ENCODE assay signal across 15 cellular contexts in genomic region chr19:579842-580155, GRCh38. TPM values are rescaled to one million over a fixed set of nuclear protein-coding genes. Genes with fewer than 3 reads are reported as not detected.
DNase-seq lines count a peak whose midpoint lies in the region; ATAC-seq, FAIRE-seq and TF ChIP-seq lines count a peak whose summit lies in the region.
"Had no signal": no experiment of that assay in that cellular context is flagged by ENCODE, and none has a peak within 500 bp of the region (broad histone marks: within the 10 kb centered on the region; RNA-seq: fewer than 3 reads in every experiment).

No MANE protein-coding gene starts in this region.

- H3K79me2 ChIP-seq in HepG2 (ENCODE audit: insufficient read depth, low read length): peaks cover 49% of the 10 kb centered on the region

- no peaks in the 10 kb centered on the region for H3K27me3 ChIP-seq in left ventricle myocardium inferior (ENCODE audit: low read depth)
- no peaks in the 10 kb centered on the region for H3K27me3 ChIP-seq in HepG2 (ENCODE audit: control insufficient read depth in 1 of 2, insufficient read depth in 2 of 2, low read length in 2 of 2)
- H3K27me3 ChIP-seq: BLaER1 treated with 17β-estradiol and CSF1 and Interleukin-3, amounts not matched to agents 10 nM and 100 nM had no signal

- no peak overlapping the region for H3K9ac ChIP-seq in HepG2 (ENCODE audit: insufficient read depth, low read depth, low read length)

- H3K9me3 ChIP-seq in left ventricle myocardium inferior (replicated peaks) (no peaks in the 10 kb centered on the region), HepG2 (ENCODE audit: low read length) (no peaks in the 10 kb centered on the region)
- H3K9me3 ChIP-seq: BLaER1 treated with 17β-estradiol and CSF1 and Interleukin-3, amounts not matched to agents 10 nM and 100 nM; HAP-1 had no signal

- H3K4me2 ChIP-seq in HepG2 (ENCODE audit: low read depth, low read length): no peak overlapping the region
- H3K4me2 ChIP-seq: BLaER1 treated with 17β-estradiol and CSF1 and Interleukin-3, amounts not matched to agents 10 nM and 100 nM had no signal

- H4K20me1 ChIP-seq in HepG2 (ENCODE audit: insufficient read depth, low read length): peaks cover 85% of the 10 kb centered on the region

- H3K4me1 ChIP-seq in left ventricle myocardium inferior (peaks cover 97% of the 10 kb centered on the region), HepG2 (ENCODE audit: insufficient read depth, low read length) (peaks cover 16% of the 10 kb centered on the region)

- BruUV-seq in HepG2 (replicated peaks; lab: Mats Ljungman, UMichigan): no TSS peak

- FAIRE-seq in HepG2 (lab: Jason Lieb, UNC): no peak
- FAIRE-seq: GM18507 had no signal

- 80% methylated on average over 1 of the region's 11 CpGs for WGBS in HepG2 (ENCODE audit: low lambda C conversion rate)

- peak overlapping the region; percentile 98 for H3K27ac ChIP-seq in left ventricle myocardium inferior (replicated peaks)
- H3K27ac ChIP-seq in HepG2 (ENCODE audit: extremely low read length, insufficient read depth, low read length): no peak overlapping the region
- H3K27ac ChIP-seq: BLaER1 treated with 17β-estradiol and CSF1 and Interleukin-3, amounts not matched to agents 10 nM and 100 nM had no signal

- intact Hi-C loops in left ventricle myocardium inferior (cut with micrococcal nuclease): no loop called here
- intact Hi-C loops in cardiac septum (cut with DNase I): no loop called here
- intact Hi-C loops in HepG2 (cut with micrococcal nuclease; ENCODE audit: unreplicated experiment): loop anchor here (10.0 kb wide), 1 partner anchor 85 kb away; the partner anchor contains the start of gene RNF126

- no peak for TF ChIP-seq CTCF in left ventricle myocardium inferior (IDR thresholded peaks at IDR 0.05; ENCODE audit: borderline replicate concordance)
- TF ChIP-seq CTCF in HepG2 (CRISPR knock-in tag; IDR thresholded peaks at IDR 0.05): no peak

- ATAC-seq in HepG2 (no peak), GM19351 (IDR thresholded peaks at IDR 0.05; ENCODE audit: unreplicated experiment) (no peak)

- H2AFZ ChIP-seq in HepG2 (ENCODE audit: low read length): no peak overlapping the region

- CTCF ChIA-PET in HepG2 (lab: Yijun Ruan, JAX; ENCODE audit: low intra/inter-chr PET ratio, low total read pairs): no interaction called here

- no peak for TF ChIP-seq RAD21 in HepG2 (CRISPR knock-in tag; IDR thresholded peaks at IDR 0.05)

- in situ Hi-C loops in HepG2 (cut with HindIII; ENCODE audit: extremely low pct_ligation_motif_present, low pct_unique_long_range_greater_than_20kb): loop anchor here (10.0 kb wide), 1 partner anchor 155 kb away; no protein-coding TSS in a partner anchor

- H3K4me3 ChIP-seq in left ventricle myocardium inferior (peak overlapping the region; percentile 100), HepG2 (replicated peaks in 1 of 3; ENCODE audit: insufficient read depth in 1 of 3, low read depth in 2 of 3, low read length in 3 of 3) (no peak overlapping the region)
- H3K4me3 ChIP-seq: BLaER1 treated with 17β-estradiol and CSF1 and Interleukin-3, amounts not matched to agents 10 nM and 100 nM; HAP-1 had no signal

- peak in 1 of 2 experiments; percentile 34; a peak in 1 of 4 replicates for TF ChIP-seq POLR2A in HepG2 (IDR thresholded peaks at IDR 0.05; ENCODE audit: insufficient read depth in 1 of 2, low read depth in 2 of 2, low read length in 2 of 2)

- TF ChIP-seq EP300 in HepG2 (IDR thresholded peaks at IDR 0.05; ENCODE audit: low read depth in 2 of 2, low read length in 2 of 2) (no peak), HepG2 (CRISPR knock-in tag; IDR thresholded peaks at IDR 0.05; ENCODE audit: borderline replicate concordance) (no peak)

- POLR2A ChIA-PET in HepG2 (lab: Yijun Ruan, JAX): no interaction called here

- peaks cover 52% of the 10 kb centered on the region for H3K36me3 ChIP-seq in left ventricle myocardium inferior
- peaks cover 35 to 39% of the 10 kb centered on the region in 2 experiments; a peak in 4 of 5 replicates for H3K36me3 ChIP-seq in HepG2 (replicated peaks in 1 of 2; ENCODE audit: control insufficient read depth in 1 of 2, insufficient read depth in 2 of 2, low read length in 2 of 2)

- no peak for DNase-seq in left ventricle myocardium inferior
- DNase-seq in cardiac septum (ENCODE audit: low spot score): no peak
- no peak for DNase-seq in HepG2 (ENCODE audit: low spot score)
- no peak for DNase-seq in EL
- DNase-seq: ACHN; CD4-positive, CD25-positive, alpha-beta regulatory T cell; DMS53; GOT3 had no signal

RNA-seq across cellular contexts. Expression of gene BSG, which starts 7.4 kb away (rescaled TPM):
- 1,533 TPM for total RNA-seq in left ventricle myocardium inferior
- 1,183 TPM for total RNA-seq in cardiac septum
- total RNA-seq in HepG2 (2016; rRNA removed; fragmentation: Illumina TruSeq; extraction: Trizol): 136 and 309 TPM in 2 replicates
- total RNA-seq in HepG2 (2016; cell fraction: cytosol; rRNA removed; fragmentation: Illumina TruSeq; extraction: Trizol; ENCODE audit: low read depth): 81.8 and 84.4 TPM in 2 replicates
- total RNA-seq in HepG2 (2016; cell fraction: insoluble cytoplasmic fraction; rRNA removed; fragmentation: Illumina TruSeq; extraction: Trizol): 114 and 317 TPM in 2 replicates
- total RNA-seq in HepG2 (2016; cell fraction: membrane; rRNA removed; fragmentation: Illumina TruSeq; extraction: Trizol): 96.0 and 109 TPM in 2 replicates
- total RNA-seq in HepG2 (2016; cell fraction: nucleus; rRNA removed; fragmentation: Illumina TruSeq; extraction: Trizol): 271 and 340 TPM in 2 replicates
- 754 and 1,057 TPM in 2 replicates for polyA plus RNA-seq in HepG2 (2011; rRNA removed)
- polyA plus RNA-seq in HepG2 (2011; cell fraction: cytosol; rRNA removed): 595 and 749 TPM in 2 replicates
- 561 and 615 TPM in 2 replicates for polyA plus RNA-seq in HepG2 (2011; cell fraction: nucleus; rRNA removed)
- polyA plus RNA-seq in HepG2 (2012): 926 and 933 TPM in 2 replicates
- 148 and 149 TPM in 2 replicates for polyA plus RNA-seq in HepG2 (2016; cell fraction: cytosol; fragmentation: Illumina TruSeq; extraction: Trizol; ENCODE audit: low read depth)
- polyA plus RNA-seq in HepG2 (2016; cell fraction: insoluble cytoplasmic fraction; fragmentation: Illumina TruSeq; extraction: Trizol; ENCODE audit: low read depth): 179 and 219 TPM in 2 replicates
- polyA plus RNA-seq in HepG2 (2016; cell fraction: membrane; fragmentation: Illumina TruSeq; extraction: Trizol; ENCODE audit: low read depth): 152 and 167 TPM in 2 replicates
- 760 and 837 TPM in 2 replicates for polyA plus RNA-seq in HepG2 (2016; cell fraction: nucleus; fragmentation: Illumina TruSeq; extraction: Trizol; ENCODE audit: insufficient read depth, low read depth)
- polyA minus RNA-seq in HepG2 (2011; rRNA and poly(A)+ RNA removed; ENCODE audit: low replicate concordance): 426 and 707 TPM in 2 replicates
- 369 and 454 TPM in 2 replicates for polyA minus RNA-seq in HepG2 (2011; cell fraction: cytosol; rRNA and poly(A)+ RNA removed)
- 97.1 and 115 TPM in 2 replicates for polyA minus RNA-seq in HepG2 (2011; cell fraction: nucleus; rRNA and poly(A)+ RNA removed)

RNA-seq across cellular contexts. Expression of gene HCN2, which starts 9.9 kb away (rescaled TPM):
- total RNA-seq in left ventricle myocardium inferior: 21.9 TPM
- 12.0 TPM for total RNA-seq in cardiac septum
- total RNA-seq in HepG2 (2016; rRNA removed; fragmentation: Illumina TruSeq; extraction: Trizol): not detected in 2 replicates
- not detected in 2 replicates for total RNA-seq in HepG2 (2016; cell fraction: cytosol; rRNA removed; fragmentation: Illumina TruSeq; extraction: Trizol; ENCODE audit: low read depth)
- total RNA-seq in HepG2 (2016; cell fraction: insoluble cytoplasmic fraction; rRNA removed; fragmentation: Illumina TruSeq; extraction: Trizol): not detected in 2 replicates
- 0.03 TPM in 1 of 2 replicates, not detected in the other for total RNA-seq in HepG2 (2016; cell fraction: membrane; rRNA removed; fragmentation: Illumina TruSeq; extraction: Trizol)
- total RNA-seq in HepG2 (2016; cell fraction: nucleus; rRNA removed; fragmentation: Illumina TruSeq; extraction: Trizol): not detected in 2 replicates
- polyA plus RNA-seq in HepG2 (2011; rRNA removed): 0.01 and 0.05 TPM in 2 replicates
- 0.07 and 0.09 TPM in 2 replicates for polyA plus RNA-seq in HepG2 (2011; cell fraction: cytosol; rRNA removed)
- polyA plus RNA-seq in HepG2 (2011; cell fraction: nucleus; rRNA removed): 0.19 and 0.24 TPM in 2 replicates
- polyA plus RNA-seq in HepG2 (2012): 0.15 and 0.39 TPM in 2 replicates
- 0.07 TPM in 1 of 2 replicates, not detected in the other for polyA plus RNA-seq in HepG2 (2016; cell fraction: cytosol; fragmentation: Illumina TruSeq; extraction: Trizol; ENCODE audit: low read depth)
- polyA plus RNA-seq in HepG2 (2016; cell fraction: insoluble cytoplasmic fraction; fragmentation: Illumina TruSeq; extraction: Trizol; ENCODE audit: low read depth): not detected in 2 replicates
- polyA plus RNA-seq in HepG2 (2016; cell fraction: membrane; fragmentation: Illumina TruSeq; extraction: Trizol; ENCODE audit: low read depth): 0.05 TPM in 1 of 2 replicates, not detected in the other
- not detected in 2 replicates for polyA plus RNA-seq in HepG2 (2016; cell fraction: nucleus; fragmentation: Illumina TruSeq; extraction: Trizol; ENCODE audit: insufficient read depth, low read depth)
- polyA minus RNA-seq in HepG2 (2011; rRNA and poly(A)+ RNA removed; ENCODE audit: low replicate concordance): 0.16 and 9.3 TPM in 2 replicates
- not detected in 2 replicates for polyA minus RNA-seq in HepG2 (2011; cell fraction: cytosol; rRNA and poly(A)+ RNA removed)
- not detected in 2 replicates for polyA minus RNA-seq in HepG2 (2011; cell fraction: nucleus; rRNA and poly(A)+ RNA removed)
- total RNA-seq: HT-29 had no signal
- polyA plus RNA-seq: CD4-positive, CD25-positive, alpha-beta regulatory T cell; IgD-negative memory B cell had no signal

RNA-seq across cellular contexts. Expression of gene GZMM, which starts 35.9 kb away (rescaled TPM):
- not detected for total RNA-seq in left ventricle myocardium inferior
- total RNA-seq in cardiac septum: 0.43 TPM
- not detected in 2 replicates for total RNA-seq in HepG2 (2016; rRNA removed; fragmentation: Illumina TruSeq; extraction: Trizol)
- not detected in 2 replicates for total RNA-seq in HepG2 (2016; cell fraction: cytosol; rRNA removed; fragmentation: Illumina TruSeq; extraction: Trizol; ENCODE audit: low read depth)
- not detected in 2 replicates for total RNA-seq in HepG2 (2016; cell fraction: insoluble cytoplasmic fraction; rRNA removed; fragmentation: Illumina TruSeq; extraction: Trizol)
- not detected in 2 replicates for total RNA-seq in HepG2 (2016; cell fraction: membrane; rRNA removed; fragmentation: Illumina TruSeq; extraction: Trizol)
- total RNA-seq in HepG2 (2016; cell fraction: nucleus; rRNA removed; fragmentation: Illumina TruSeq; extraction: Trizol): not detected in 2 replicates
- polyA plus RNA-seq in HepG2 (2011; rRNA removed): 0.07 TPM in 1 of 2 replicates, not detected in the other
- 0.13 TPM in 1 of 2 replicates, not detected in the other for polyA plus RNA-seq in HepG2 (2011; cell fraction: cytosol; rRNA removed)
- 0.50 and 0.71 TPM in 2 replicates for polyA plus RNA-seq in HepG2 (2011; cell fraction: nucleus; rRNA removed)
- 0.16 TPM in 1 of 2 replicates, not detected in the other for polyA plus RNA-seq in HepG2 (2012)
- not detected in 2 replicates for polyA plus RNA-seq in HepG2 (2016; cell fraction: cytosol; fragmentation: Illumina TruSeq; extraction: Trizol; ENCODE audit: low read depth)
- not detected in 2 replicates for polyA plus RNA-seq in HepG2 (2016; cell fraction: insoluble cytoplasmic fraction; fragmentation: Illumina TruSeq; extraction: Trizol; ENCODE audit: low read depth)
- polyA plus RNA-seq in HepG2 (2016; cell fraction: membrane; fragmentation: Illumina TruSeq; extraction: Trizol; ENCODE audit: low read depth): not detected in 2 replicates
- not detected in 2 replicates for polyA plus RNA-seq in HepG2 (2016; cell fraction: nucleus; fragmentation: Illumina TruSeq; extraction: Trizol; ENCODE audit: insufficient read depth, low read depth)
- not detected in 2 replicates for polyA minus RNA-seq in HepG2 (2011; rRNA and poly(A)+ RNA removed; ENCODE audit: low replicate concordance)
- not detected in 2 replicates for polyA minus RNA-seq in HepG2 (2011; cell fraction: cytosol; rRNA and poly(A)+ RNA removed)
- polyA minus RNA-seq in HepG2 (2011; cell fraction: nucleus; rRNA and poly(A)+ RNA removed): not detected in 2 replicates
- total RNA-seq: A172, HT-29 had no signal

RNA-seq across cellular contexts. Expression of gene CDC34, which starts 48.2 kb away (rescaled TPM):
- total RNA-seq in left ventricle myocardium inferior (96.5 TPM), cardiac septum (78.2 TPM), HepG2 (2016; rRNA removed; fragmentation: Illumina TruSeq; extraction: Trizol) (119 and 138 TPM in 2 replicates)
- 181 and 194 TPM in 2 replicates for total RNA-seq in HepG2 (2016; cell fraction: cytosol; rRNA removed; fragmentation: Illumina TruSeq; extraction: Trizol; ENCODE audit: low read depth)
- 104 and 144 TPM in 2 replicates for total RNA-seq in HepG2 (2016; cell fraction: insoluble cytoplasmic fraction; rRNA removed; fragmentation: Illumina TruSeq; extraction: Trizol)
- 198 and 240 TPM in 2 replicates for total RNA-seq in HepG2 (2016; cell fraction: membrane; rRNA removed; fragmentation: Illumina TruSeq; extraction: Trizol)
- total RNA-seq in HepG2 (2016; cell fraction: nucleus; rRNA removed; fragmentation: Illumina TruSeq; extraction: Trizol): 59.6 and 65.5 TPM in 2 replicates
- 140 and 150 TPM in 2 replicates for polyA plus RNA-seq in HepG2 (2011; rRNA removed)
- 102 and 147 TPM in 2 replicates for polyA plus RNA-seq in HepG2 (2011; cell fraction: cytosol; rRNA removed)
- polyA plus RNA-seq in HepG2 (2011; cell fraction: nucleus; rRNA removed): 121 and 122 TPM in 2 replicates
- polyA plus RNA-seq in HepG2 (2012): 90.8 and 101 TPM in 2 replicates
- 157 and 191 TPM in 2 replicates for polyA plus RNA-seq in HepG2 (2016; cell fraction: cytosol; fragmentation: Illumina TruSeq; extraction: Trizol; ENCODE audit: low read depth)
- 118 and 140 TPM in 2 replicates for polyA plus RNA-seq in HepG2 (2016; cell fraction: insoluble cytoplasmic fraction; fragmentation: Illumina TruSeq; extraction: Trizol; ENCODE audit: low read depth)
- 153 and 184 TPM in 2 replicates for polyA plus RNA-seq in HepG2 (2016; cell fraction: membrane; fragmentation: Illumina TruSeq; extraction: Trizol; ENCODE audit: low read depth)
- 130 and 138 TPM in 2 replicates for polyA plus RNA-seq in HepG2 (2016; cell fraction: nucleus; fragmentation: Illumina TruSeq; extraction: Trizol; ENCODE audit: insufficient read depth, low read depth)
- polyA minus RNA-seq in HepG2 (2011; rRNA and poly(A)+ RNA removed; ENCODE audit: low replicate concordance): 60.5 and 88.3 TPM in 2 replicates
- polyA minus RNA-seq in HepG2 (2011; cell fraction: cytosol; rRNA and poly(A)+ RNA removed): 42.1 and 46.2 TPM in 2 replicates
- 19.1 and 22.1 TPM in 2 replicates for polyA minus RNA-seq in HepG2 (2011; cell fraction: nucleus; rRNA and poly(A)+ RNA removed)

RNA-seq across cellular contexts. Expression of gene POLRMT, which starts 53.5 kb away (rescaled TPM):
- total RNA-seq in left ventricle myocardium inferior: 54.3 TPM
- 37.3 TPM for total RNA-seq in cardiac septum
- total RNA-seq in HepG2 (2016; rRNA removed; fragmentation: Illumina TruSeq; extraction: Trizol): 52.5 and 78.0 TPM in 2 replicates
- total RNA-seq in HepG2 (2016; cell fraction: cytosol; rRNA removed; fragmentation: Illumina TruSeq; extraction: Trizol; ENCODE audit: low read depth): 14.6 and 16.3 TPM in 2 replicates
- 49.1 and 82.6 TPM in 2 replicates for total RNA-seq in HepG2 (2016; cell fraction: insoluble cytoplasmic fraction; rRNA removed; fragmentation: Illumina TruSeq; extraction: Trizol)
- 30.6 and 32.9 TPM in 2 replicates for total RNA-seq in HepG2 (2016; cell fraction: membrane; rRNA removed; fragmentation: Illumina TruSeq; extraction: Trizol)
- total RNA-seq in HepG2 (2016; cell fraction: nucleus; rRNA removed; fragmentation: Illumina TruSeq; extraction: Trizol): 53.4 and 70.1 TPM in 2 replicates
- polyA plus RNA-seq in HepG2 (2011; rRNA removed): 101 and 114 TPM in 2 replicates
- polyA plus RNA-seq in HepG2 (2011; cell fraction: cytosol; rRNA removed): 20.8 and 36.5 TPM in 2 replicates
- 255 and 333 TPM in 2 replicates for polyA plus RNA-seq in HepG2 (2011; cell fraction: nucleus; rRNA removed)
- 52.2 and 65.7 TPM in 2 replicates for polyA plus RNA-seq in HepG2 (2012)
- polyA plus RNA-seq in HepG2 (2016; cell fraction: cytosol; fragmentation: Illumina TruSeq; extraction: Trizol; ENCODE audit: low read depth): 16.5 and 17.7 TPM in 2 replicates
- 70.9 and 71.7 TPM in 2 replicates for polyA plus RNA-seq in HepG2 (2016; cell fraction: insoluble cytoplasmic fraction; fragmentation: Illumina TruSeq; extraction: Trizol; ENCODE audit: low read depth)
- 34.9 and 37.3 TPM in 2 replicates for polyA plus RNA-seq in HepG2 (2016; cell fraction: membrane; fragmentation: Illumina TruSeq; extraction: Trizol; ENCODE audit: low read depth)
- polyA plus RNA-seq in HepG2 (2016; cell fraction: nucleus; fragmentation: Illumina TruSeq; extraction: Trizol; ENCODE audit: insufficient read depth, low read depth): 138 and 146 TPM in 2 replicates
- polyA minus RNA-seq in HepG2 (2011; rRNA and poly(A)+ RNA removed; ENCODE audit: low replicate concordance): 247 and 377 TPM in 2 replicates
- 67.1 and 69.6 TPM in 2 replicates for polyA minus RNA-seq in HepG2 (2011; cell fraction: cytosol; rRNA and poly(A)+ RNA removed)
- polyA minus RNA-seq in HepG2 (2011; cell fraction: nucleus; rRNA and poly(A)+ RNA removed): 37.9 and 42.3 TPM in 2 replicates

Comparison
In these comparisons a context has a peak if more than half of its experiments do, and no peak if none do; other contexts are left out.
1. RNA of gene HCN2, which starts 9.9 kb away (total RNA-seq): 21.9 TPM in left ventricle myocardium inferior (single experiment) and 12.0 TPM in cardiac septum (single experiment); 0.03 TPM in HepG2; every median in the first group is over 10 times any median in the second.